1 cellular context compared by ENCODE assay signal in genomic region chr20:17505664-17506517, GRCh38.
TF ChIP-seq lines count a peak whose summit lies in the region.

No MANE protein-coding gene starts in this region.

TF ChIP-seq in H1, 55 proteins besides CTCF, POLR2A, EP300 and RAD21:
- TF ChIP-seq SIX5 (IDR thresholded peaks at IDR 0.05; ENCODE audit: low read depth, low read length) (no peak), GTF2F1 (IDR thresholded peaks at IDR 0.05; ENCODE audit: borderline replicate concordance, low read depth, low read length) (no peak), POLR2AphosphoS5 (IDR thresholded peaks at IDR 0.05; ENCODE audit: low read depth, low read length) (no peak), CEBPB (IDR thresholded peaks at IDR 0.05; ENCODE audit: low read depth, low read length) (no peak), CHD1 (IDR thresholded peaks at IDR 0.05; ENCODE audit: low read depth, low read length) (no peak)
